ENCODE assay signal across 27 cellular contexts in genomic region chr2:165467921-165468320, GRCh38. TPM values are rescaled to one million over a fixed set of nuclear protein-coding genes. Genes with fewer than 3 reads are reported as not detected.
A peak's percentile ranks its signal among the peaks of the same experiment; 100 is the strongest.
DNase-seq lines count a peak whose midpoint lies in the region; ATAC-seq, FAIRE-seq and TF ChIP-seq lines count a peak whose summit lies in the region.
"Had no signal": no experiment of that assay in that cellular context is flagged by ENCODE, and none has a peak within 500 bp of the region (broad histone marks: within the 10 kb centered on the region; RNA-seq: fewer than 3 reads in every experiment).

No MANE protein-coding gene starts in this region.

- no peak overlapping the region for H2BK5ac ChIP-seq in H1 (ENCODE audit: low read depth, low read length)

- no peak overlapping the region for H2BK15ac ChIP-seq in H1 (ENCODE audit: low read length)

- H3K4me1 Mint-ChIP-seq in nephron: peaks cover 22% of the 10 kb centered on the region
- H3K4me1 Mint-ChIP-seq: activated naive CD8-positive, alpha-beta T cell treated with anti-CD3 and anti-CD28 coated beads, Interleukin-2, amount 50 U/mL, for 24 hours; CD14-positive monocyte had no signal

- TF ChIP-seq CTCF in A673 (conservative IDR thresholded peaks at IDR 0.05; ENCODE audit: low read depth, low read length) (no peak), D721Med (IDR thresholded peaks at IDR 0.05; ENCODE audit: insufficient read depth, missing control alignments) (no peak), H1 (IDR thresholded peaks at IDR 0.05; ENCODE audit: control extremely low read depth in 1 of 3, insufficient read depth in 1 of 3, low read depth in 1 of 3, low read length in 3 of 3) (no peak), nephron (IDR thresholded peaks at IDR 0.05; ENCODE audit: unreplicated experiment in 3 of 3) (peak in 1 of 3 experiments; percentile 14)

- H3K36me3 ChIP-seq in A673 (ENCODE audit: insufficient read depth, low read length, poor library complexity, severe bottlenecking) (no peaks in the 10 kb centered on the region), H1 (ENCODE audit: control insufficient read depth in 2 of 4, insufficient read depth in 4 of 4, low read length in 3 of 4) (no peaks in the 10 kb centered on the region)
- H3K36me3 ChIP-seq: SJSA1, upper lobe of left lung had no signal

- H3K4me3 ChIP-seq in A673 (ENCODE audit: low read depth, low read length, poor library complexity, severe bottlenecking) (no peak overlapping the region), H1 (ENCODE audit: extremely low read depth in 1 of 4, insufficient read depth in 2 of 4, low read depth in 3 of 4, low read length in 4 of 4) (no peak overlapping the region)
- H3K4me3 ChIP-seq: mucosa of descending colon, SJSA1, upper lobe of left lung had no signal

- no peak overlapping the region for H2BK120ac ChIP-seq in H1 (replicated peaks; ENCODE audit: low read depth, low read length)

- no peak overlapping the region for H3K56ac ChIP-seq in H1 (replicated peaks; ENCODE audit: insufficient read length, low read depth, low read length)

- no peak overlapping the region for H2AK5ac ChIP-seq in H1 (ENCODE audit: low read depth, low read length)

- H3K79me2 ChIP-seq in H1 (ENCODE audit: control insufficient read depth in 1 of 2, insufficient read depth in 2 of 2, low read length in 2 of 2): peaks cover 0 to 11% of the 10 kb centered on the region in 2 experiments; a peak in 2 of 4 replicates

- H3K9ac ChIP-seq in H1 (replicated peaks in 1 of 4; ENCODE audit: extremely low read depth in 1 of 4, low read depth in 3 of 4, low read length in 3 of 4): no peak overlapping the region

- no peak overlapping the region for H4K5ac ChIP-seq in H1 (ENCODE audit: insufficient read length, low read depth, low read length)

- ATAC-seq in HG02610 (IDR thresholded peaks at IDR 0.05; ENCODE audit: unreplicated experiment): no peak
- ATAC-seq: activated naive CD8-positive, alpha-beta T cell treated with anti-CD3 and anti-CD28 coated beads, Interleukin-2, amount 50 U/mL, for 24 hours; mucosa of descending colon; right cardiac atrium; T-helper 17 cell had no signal

- H3K27me3 ChIP-seq in A673 (replicated peaks; ENCODE audit: insufficient read depth, low read depth, low read length, poor library complexity) (no peaks in the 10 kb centered on the region), H1 (replicated peaks in 1 of 4; ENCODE audit: control insufficient read depth in 3 of 4, extremely low read depth in 1 of 4, insufficient read depth in 3 of 4, low read length in 3 of 4) (no peaks in the 10 kb centered on the region)
- H3K27me3 ChIP-seq: SJSA1, upper lobe of left lung had no signal

- H3K36me3 Mint-ChIP-seq in nephron (ENCODE audit: low read depth): no peaks in the 10 kb centered on the region
- H3K36me3 Mint-ChIP-seq: CD14-positive monocyte had no signal

- TF ChIP-seq POLR2A in H1 (IDR thresholded peaks at IDR 0.05; ENCODE audit: control extremely low read depth in 1 of 2, low read depth in 2 of 2, low read length in 2 of 2): no peak

- peak overlapping the region; percentile 89 to 95 (median 90) for H3K27ac Mint-ChIP-seq in nephron
- H3K27ac Mint-ChIP-seq: activated naive CD8-positive, alpha-beta T cell treated with anti-CD3 and anti-CD28 coated beads, Interleukin-2, amount 50 U/mL, for 24 hours; nephron progenitor cell; T-helper 17 cell had no signal

- no peak for TF ChIP-seq EP300 in H1 (IDR thresholded peaks at IDR 0.05; ENCODE audit: borderline replicate concordance in 1 of 2, low read depth in 2 of 2, low read length in 2 of 2)

- no peak overlapping the region for H3K4me3 Mint-ChIP-seq in nephron
- H3K4me3 Mint-ChIP-seq: activated naive CD8-positive, alpha-beta T cell treated with anti-CD3 and anti-CD28 coated beads, Interleukin-2, amount 50 U/mL, for 24 hours; CD14-positive monocyte; nephron progenitor cell; T-helper 17 cell had no signal

- H4K91ac ChIP-seq in H1 (replicated peaks; ENCODE audit: insufficient read length, low read length): no peak overlapping the region

- no TSS peak for BruUV-seq in A673 (replicated peaks; lab: Mats Ljungman, UMichigan)

- no peak overlapping the region for H3K4me2 ChIP-seq in H1 (ENCODE audit: insufficient read depth in 1 of 2, low read depth in 2 of 2, low read length in 2 of 2)

- no peaks in the 10 kb centered on the region for H4K20me1 ChIP-seq in H1 (replicated peaks in 1 of 2; ENCODE audit: control insufficient read depth in 1 of 2, insufficient read depth in 2 of 2, low read length in 2 of 2)

- no peak overlapping the region for H3K23ac ChIP-seq in H1 (ENCODE audit: insufficient read length)

- H3K27ac ChIP-seq in A673 (ENCODE audit: low read depth, low read length, poor library complexity, severe bottlenecking) (peak overlapping the region; percentile 51), H1 (ENCODE audit: low read depth, low read length) (no peak overlapping the region)
- H3K27ac ChIP-seq: HL-60, SJSA1, upper lobe of left lung had no signal

- 86% methylated on average over 3 of the region's 3 CpGs; no CpG with 5 or more reads in 1 of the 2 experiments for WGBS in H1 (ENCODE audit: extremely low coverage in 1 of 2, insufficient coverage in 1 of 2, insufficient read length in 1 of 2, insufficient replicate concordance in 2 of 2, low coverage in 1 of 2, low lambda C conversion rate in 2 of 2, missing lambda C conversion rate in 1 of 2), 2 experiments

- no peaks in the 10 kb centered on the region for H3K79me1 ChIP-seq in H1 (ENCODE audit: low read depth, low read length)

- peak overlapping the region; percentile 47; the same call in 1 of the 2 replicates for H2AFZ ChIP-seq in H1 (ENCODE audit: low read length)

- no peak overlapping the region for H2BK20ac ChIP-seq in H1 (ENCODE audit: low read length)

- H3K4ac ChIP-seq in H1 (replicated peaks; ENCODE audit: insufficient read length, low read depth, low read length): no peak overlapping the region

- DNase-seq in A673 (ENCODE audit: low spot score) (peak; percentile 21), D721Med (ENCODE audit: insufficient read length, low spot score) (no peak), H1 (ENCODE audit: low read depth in 1 of 2, low spot score in 2 of 2) (no peak), NCI-H1048 (lab: John Stamatoyannopoulos, UW) (no peak)
- DNase-seq in activated CD4-positive, CD25-positive, alpha-beta regulatory T cell (lab: John Stamatoyannopoulos, UW): no peak
- DNase-seq: activated CD4-positive, alpha-beta T cell treated with anti-CD3 and anti-CD28 coated beads for 48 hours; activated gamma-delta T cell treated with Interleukin-2 at 50 U/mL for 16 hours; activated naive CD8-positive, alpha-beta T cell treated with anti-CD3 and anti-CD28 coated beads, Interleukin-2, amount 50 U/mL, for 24 hours; activated T-cell treated with anti-CD3 and anti-CD28 coated beads, Interleukin-2, amount 50 U/mL, for 1 hour; cerebellar nuclear complex; mucosa of descending colon; NCI-H187; NCI-H526 treated with DMSO at 0.1 percent for 48 hours; nephron progenitor cell; posterior cingulate gyrus; right cardiac atrium; RPMI8226; stimulated activated CD4-positive, alpha-beta T cell treated with anti-CD3 and anti-CD28 coated beads, Interleukin-4, amount 100 ng/mL, for 1 hour; T-helper 17 cell; upper lobe of left lung had no signal

- intact Hi-C loops in A673 (cut with micrococcal nuclease; ENCODE audit: unreplicated experiment): loop anchor here (2.0 kb wide), 1 partner anchor 105 kb away; no protein-coding TSS in a partner anchor

- no peak overlapping the region for H3K14ac ChIP-seq in H1 (ENCODE audit: insufficient read length)

- H4K8ac ChIP-seq in H1 (ENCODE audit: extremely low read depth, insufficient read depth, low read length): no peak overlapping the region

- H2BK12ac ChIP-seq in H1 (ENCODE audit: low read depth, low read length): no peak overlapping the region

- H3K4me1 ChIP-seq in A673 (ENCODE audit: insufficient read depth, low read length, poor library complexity, severe bottlenecking) (peaks cover 40% of the 10 kb centered on the region), H1 (replicated peaks in 1 of 4; ENCODE audit: control insufficient read depth in 3 of 4, insufficient read depth in 4 of 4, low read length in 3 of 4) (peaks cover 0 to 5% (median 0%) of the 10 kb centered on the region in 4 experiments; a peak in 2 of 7 replicates)
- H3K4me1 ChIP-seq: SJSA1 had no signal

- no peaks in the 10 kb centered on the region for H3K9me3 Mint-ChIP-seq in nephron
- H3K9me3 Mint-ChIP-seq: activated naive CD8-positive, alpha-beta T cell treated with anti-CD3 and anti-CD28 coated beads, Interleukin-2, amount 50 U/mL, for 24 hours; CD14-positive monocyte; nephron progenitor cell had no signal

- POLR2A ChIA-PET in A673 (lab: Charles Lee; ENCODE audit: low non-redundant PET): no interaction called here
- POLR2A ChIA-PET in H1 (lab: Charles Lee; ENCODE audit: partially characterized antibody): no interaction called here

- 0 out of 2 replicates have a peak overlapping the region, but pooled peaks have one; percentile 3 for H3K18ac ChIP-seq in H1 (ENCODE audit: extremely low read depth, low read length)

- H3K9me3 ChIP-seq in A673 (ENCODE audit: low read depth, low read length, poor library complexity, severe bottlenecking): no peaks in the 10 kb centered on the region
- H3K9me3 ChIP-seq in H1 (ENCODE audit: insufficient read depth in 2 of 2, low read depth in 1 of 2, low read length in 1 of 2): no peaks in the 10 kb centered on the region
- H3K9me3 ChIP-seq: mucosa of descending colon, SJSA1, upper lobe of left lung had no signal

- H3K27me3 Mint-ChIP-seq in nephron (ENCODE audit: low read depth): no peaks in the 10 kb centered on the region
- H3K27me3 Mint-ChIP-seq: activated naive CD8-positive, alpha-beta T cell treated with anti-CD3 and anti-CD28 coated beads, Interleukin-2, amount 50 U/mL, for 24 hours had no signal

- CTCF ChIA-PET in A673 (lab: Charles Lee): no interaction called here
- CTCF ChIA-PET in H1 (lab: Charles Lee; ENCODE audit: partially characterized antibody): interaction anchor here (0.7 to 1.5 kb wide), 3 partner anchors 14 to 78 kb away, joined by 3 to 4 read pairs (median 3); no protein-coding TSS in a partner anchor

- FAIRE-seq in D721Med (lab: Jason Lieb, UNC): peak; percentile 53
- FAIRE-seq in H1 (lab: Jason Lieb, UNC): no peak
- FAIRE-seq: GM12891 had no signal

- H3K23me2 ChIP-seq in H1 (ENCODE audit: low read depth, low read length): no peaks in the 10 kb centered on the region

- no peak for TF ChIP-seq RAD21 in H1 (IDR thresholded peaks at IDR 0.05 in 1 of 2, conservative IDR thresholded peaks at IDR 0.05 in 1 of 2; ENCODE audit: low read depth in 2 of 2, low read length in 2 of 2)

TF ChIP-seq in H1, 55 proteins besides CTCF, POLR2A, EP300 and RAD21 (continues in another document):
- TF ChIP-seq KDM1A (IDR thresholded peaks at IDR 0.05; ENCODE audit: borderline replicate concordance, low read length): no peak

RNA-seq across cellular contexts. Expression of gene CSRNP3, which starts 1.6 kb away (rescaled TPM):
- 39.5 and 47.7 TPM in 2 replicates for total RNA-seq in A673 (2021)
- total RNA-seq in H1 (2021; fragmentation: NEBNext Ultra II Directional; extraction: Animal tissue kit (Norgen Biotek cat#: 25700)): 6.5 and 6.7 TPM in 2 replicates
- 0.61 and 1.3 TPM in 2 replicates for polyA plus RNA-seq in H1 (2011; rRNA removed)
- 1.4 TPM for polyA plus RNA-seq in H1 (2011; cell fraction: cytosol; rRNA removed)
- 1.8 TPM for polyA plus RNA-seq in H1 (2011; cell fraction: nucleus; rRNA removed)
- polyA plus RNA-seq in H1 (2012, experiment 1 of 2): 2.5 to 5.8 TPM (median 2.7 TPM) in 4 replicates
- polyA plus RNA-seq in H1 (2012, experiment 2 of 2): 5.9 TPM
- 3.0 TPM for polyA plus RNA-seq in H1 (2013, experiment 1 of 2)
- polyA plus RNA-seq in H1 (2013, experiment 2 of 2): 2.1 TPM
- 12.1 and 13.0 TPM in 2 replicates for polyA minus RNA-seq in H1 (2011; rRNA and poly(A)+ RNA removed)
- polyA minus RNA-seq in H1 (2011; cell fraction: cytosol; rRNA and poly(A)+ RNA removed): 1.1 TPM
- polyA minus RNA-seq in H1 (2011; cell fraction: nucleus; rRNA and poly(A)+ RNA removed): 17.9 TPM
- total RNA-seq: activated CD8-positive, alpha-beta memory T cell treated with anti-CD3 and anti-CD28 coated beads for 36 hours; SJSA1; T-helper 17 cell had no signal
- polyA plus RNA-seq: CD14-positive monocyte had no signal
